14 cellular contexts compared by ENCODE assay signal in the genomic region with DNA sequence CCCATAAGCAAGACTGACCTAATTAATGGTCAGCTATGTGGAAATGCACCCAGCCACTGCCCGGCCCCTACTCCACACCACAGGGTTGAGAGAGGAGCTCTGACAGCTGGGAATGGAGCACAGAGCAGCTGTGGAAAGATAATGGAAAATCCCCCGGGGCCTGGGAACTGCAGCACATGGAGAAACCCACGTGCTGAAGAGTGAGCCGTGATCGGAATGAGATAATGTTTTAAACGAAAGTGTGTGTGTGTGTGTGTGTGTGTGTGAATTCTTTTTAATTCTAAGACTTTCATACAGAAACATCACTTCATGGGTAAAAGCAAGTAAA. TPM values are rescaled to one million over a fixed set of nuclear protein-coding genes. Genes with fewer than 3 reads are reported as not detected.
DNase-seq lines count a peak whose midpoint lies in the region; ATAC-seq, FAIRE-seq and TF ChIP-seq lines count a peak whose summit lies in the region.
"Had no signal": no experiment of that assay in that cellular context is flagged by ENCODE, and none has a peak within 500 bp of the region (broad histone marks: within the 10 kb centered on the region; RNA-seq: fewer than 3 reads in every experiment).

No MANE protein-coding gene starts in this region.

- TF ChIP-seq CTCF in HEK293 (tag by site-specific recombination; IDR thresholded peaks at IDR 0.05): no peak
- no peak for TF ChIP-seq CTCF in K562 (IDR thresholded peaks at IDR 0.05 in 2 of 3, conservative IDR thresholded peaks at IDR 0.05 in 1 of 3; ENCODE audit: insufficient read depth in 2 of 3, low read depth in 1 of 3, low read length in 3 of 3)
- no peak for TF ChIP-seq CTCF in CD8-positive, alpha-beta T cell (IDR thresholded peaks at IDR 0.05)
- TF ChIP-seq CTCF in omental fat pad (IDR thresholded peaks at IDR 0.05): no peak

- no peaks in the 10 kb centered on the region for H3K9me3 ChIP-seq in HEK293 (ENCODE audit: control insufficient read depth, insufficient read depth, low read depth, low read length)
- no peaks in the 10 kb centered on the region for H3K9me3 ChIP-seq in K562 (replicated peaks; ENCODE audit: control insufficient read depth, insufficient read depth, low read depth, low read length)
- no peaks in the 10 kb centered on the region for H3K9me3 ChIP-seq in CD8-positive, alpha-beta T cell (ENCODE audit: low read length)
- H3K9me3 ChIP-seq: spleen had no signal

- H3K36me3 ChIP-seq in HEK293 (ENCODE audit: control insufficient read depth in 2 of 2, insufficient read depth in 1 of 2, low read length in 2 of 2) (no peaks in the 10 kb centered on the region), K562 (ENCODE audit: control insufficient read depth, insufficient read depth, low read length) (no peaks in the 10 kb centered on the region)
- H3K36me3 ChIP-seq in CD8-positive, alpha-beta T cell (ENCODE audit: insufficient read depth, low read length): no peaks in the 10 kb centered on the region
- H3K36me3 ChIP-seq: spleen had no signal

- no peak overlapping the region for H3K27ac Mint-ChIP-seq in CD8-positive, alpha-beta T cell
- H3K27ac Mint-ChIP-seq: activated CD8-positive, alpha-beta T cell treated with anti-CD3 and anti-CD28 coated beads for 36 hours had no signal

- ATAC-seq in K562 (no peak), left ventricle myocardium superior (peak; percentile 72), omental fat pad (ENCODE audit: low FRiP score) (no peak)
- no peak for ATAC-seq in CD8-positive, alpha-beta T cell
- ATAC-seq: activated CD8-positive, alpha-beta T cell treated with anti-CD3 and anti-CD28 coated beads for 36 hours had no signal

- no peak overlapping the region for H3K4me3 Mint-ChIP-seq in CD8-positive, alpha-beta T cell
- H3K4me3 Mint-ChIP-seq: activated CD8-positive, alpha-beta T cell treated with anti-CD3 and anti-CD28 coated beads for 36 hours had no signal

- no peak overlapping the region for H3K9ac ChIP-seq in K562 (ENCODE audit: insufficient read depth in 1 of 2, low read depth in 2 of 2, low read length in 2 of 2)

- intact Hi-C loops in K562 (cut with micrococcal nuclease) (no loop called here), left ventricle myocardium superior (cut with micrococcal nuclease) (no loop called here)
- intact Hi-C loops in CD8-positive, alpha-beta T cell (cut with DNase I, micrococcal nuclease): no loop called here

- H3K4me1 ChIP-seq in HEK293 (ENCODE audit: control insufficient read depth, insufficient read depth, low read length) (0 out of 2 replicates have a peak, but pooled peaks cover 7% of the 10 kb centered on the region), K562 (replicated peaks in 1 of 2; ENCODE audit: control insufficient read depth in 2 of 2, insufficient read depth in 2 of 2, low read length in 2 of 2) (peaks cover 0 to 41% of the 10 kb centered on the region in 2 experiments; a peak in 2 of 5 replicates)
- no peaks in the 10 kb centered on the region for H3K4me1 ChIP-seq in CD8-positive, alpha-beta T cell (ENCODE audit: insufficient read depth, low read length)

- H3K27me3 ChIP-seq in K562 (ENCODE audit: control insufficient read depth in 2 of 2, insufficient read depth in 2 of 2, low read length in 2 of 2): peaks cover 42 to 76% of the 10 kb centered on the region in 2 experiments
- no peaks in the 10 kb centered on the region for H3K27me3 ChIP-seq in CD8-positive, alpha-beta T cell (ENCODE audit: insufficient read depth, low read length)

- CTCF ChIA-PET in HEK293 (lab: Yijun Ruan, JAX): interaction anchor here (0.6 to 7.5 kb wide), 6 partner anchors 14 to 185 kb away, joined by 3 to 35 read pairs (median 6); no protein-coding TSS in a partner anchor
- CTCF ChIA-PET in K562 (lab: Yijun Ruan, JAX; ENCODE audit: low intra/inter-chr PET ratio): no interaction called here
- CTCF ChIA-PET in CD8-positive, alpha-beta T cell (lab: Charles Lee): interaction anchor here (1.2 kb wide), 1 partner anchor 15 kb away, joined by 4 read pairs; no protein-coding TSS in a partner anchor

- TF ChIP-seq RAD21 in K562 (CRISPR knock-in tag; conservative IDR thresholded peaks at IDR 0.05 in 1 of 2, IDR thresholded peaks at IDR 0.05 in 1 of 2): no peak

- H3K27me3 Mint-ChIP-seq in CD8-positive, alpha-beta T cell (ENCODE audit: low read depth): no peaks in the 10 kb centered on the region
- H3K27me3 Mint-ChIP-seq: activated CD8-positive, alpha-beta T cell treated with anti-CD3 and anti-CD28 coated beads for 36 hours had no signal

- peak; percentile 73 for FAIRE-seq in K562 (lab: Jason Lieb, UNC)
- FAIRE-seq: HTR-8/SVneo had no signal

- no peaks in the 10 kb centered on the region for H3K4me1 Mint-ChIP-seq in CD8-positive, alpha-beta T cell (ENCODE audit: low read depth)

- H3K4me2 ChIP-seq in K562 (ENCODE audit: insufficient read depth, low read length): no peak overlapping the region

- peaks cover 16% of the 10 kb centered on the region for H4K20me1 ChIP-seq in K562 (replicated peaks; ENCODE audit: control insufficient read depth, insufficient read depth, low read length)

- 2% methylated on average over 6 of the region's 6 CpGs for WGBS in K562 (ENCODE audit: insufficient coverage, low coverage, missing lambda C conversion rate)

- H3K9me3 Mint-ChIP-seq in CD8-positive, alpha-beta T cell: no peaks in the 10 kb centered on the region
- H3K9me3 Mint-ChIP-seq: activated CD8-positive, alpha-beta T cell treated with anti-CD3 and anti-CD28 coated beads for 36 hours had no signal

- no TSS peak for BruUV-seq in K562 (replicated peaks; lab: Mats Ljungman, UMichigan)

- H2AFZ ChIP-seq in K562 (ENCODE audit: low read depth, low read length): no peak overlapping the region

- DNase-seq in K562 (ENCODE audit: extremely low read depth in 1 of 4, low spot score in 3 of 4) (no peak), left ventricle myocardium superior (peak; percentile 83), skeletal muscle cell (ENCODE audit: low read depth) (peak; percentile 17), caudate nucleus (lab: John Stamatoyannopoulos, UW) (no peak), omental fat pad (ENCODE audit: low spot score) (no peak)
- DNase-seq in CD8-positive, alpha-beta T cell: no peak
- DNase-seq in stimulated activated CD4-positive, alpha-beta T cell treated with anti-CD3 and anti-CD28 coated beads, Interleukin-2, amount 100 ng/mL, for 48 hours: no peak
- DNase-seq: activated CD8-positive, alpha-beta T cell treated with anti-CD3 and anti-CD28 coated beads for 36 hours; effector CD4-positive, alpha-beta T cell; GOT3; spleen; stimulated activated CD8-positive, alpha-beta memory T cell treated with anti-CD3 and anti-CD28 coated beads, Interleukin-4, amount 100 ng/mL, for 48 hours had no signal

- POLR2A ChIA-PET in HEK293 (lab: Yijun Ruan, JAX): interaction anchor here (1.0 to 1.4 kb wide), 2 partner anchors 15 to 16 kb away, joined by 3 read pairs; no protein-coding TSS in a partner anchor
- POLR2A ChIA-PET in K562 (lab: Yijun Ruan, JAX): interaction anchor here (0.6 to 2.0 kb wide), 6 partner anchors 11 to 130 kb away, joined by 3 to 9 read pairs (median 4); no protein-coding TSS in a partner anchor
- POLR2A ChIA-PET in CD8-positive, alpha-beta T cell (lab: Charles Lee): interaction anchor here (1.5 kb wide), 1 partner anchor 23 kb away, joined by 3 read pairs; no protein-coding TSS in a partner anchor

- H3K36me3 Mint-ChIP-seq in CD8-positive, alpha-beta T cell: no peaks in the 10 kb centered on the region

- no peaks in the 10 kb centered on the region for H3K79me2 ChIP-seq in K562 (ENCODE audit: control insufficient read depth, insufficient read depth, low read length)

- in situ Hi-C loops in K562 (cut with MboI): no loop called here

- H3K27ac ChIP-seq in HEK293 (ENCODE audit: extremely low read depth, low read depth, low read length) (no peak overlapping the region), K562 (ENCODE audit: extremely low read depth, low read depth, low read length) (no peak overlapping the region), caudate nucleus (ENCODE audit: low read depth, low read length) (no peak overlapping the region)
- no peak overlapping the region for H3K27ac ChIP-seq in CD8-positive, alpha-beta T cell (ENCODE audit: low read depth, low read length)

- H3K4me3 ChIP-seq in HEK293 (ENCODE audit: low read depth, low read length) (no peak overlapping the region), K562 (no peak overlapping the region), skeletal muscle cell (ENCODE audit: low read depth, low read length) (no peak overlapping the region)
- no peak overlapping the region for H3K4me3 ChIP-seq in CD8-positive, alpha-beta T cell (ENCODE audit: low read depth, low read length)
- H3K4me3 ChIP-seq: spleen had no signal

- no peaks in the 10 kb centered on the region for H3K9me1 ChIP-seq in K562 (ENCODE audit: control insufficient read depth, insufficient read depth, low read length)

- no peak for TF ChIP-seq POLR2A in K562 (conservative IDR thresholded peaks at IDR 0.05)

- no peak for TF ChIP-seq EP300 in K562 (IDR thresholded peaks at IDR 0.05; ENCODE audit: low read length)

TF ChIP-seq in HEK293, 187 proteins besides CTCF, POLR2A, EP300 and RAD21 (continues in another document):
- no peak for TF ChIP-seq ZNF677 (tag by site-specific recombination; IDR thresholded peaks at IDR 0.05)

TF ChIP-seq in K562, 482 proteins besides CTCF, POLR2A, EP300 and RAD21 (continues in another document):
- TF ChIP-seq BHLHE40 (IDR thresholded peaks at IDR 0.05; ENCODE audit: low read length): peak; percentile 11; the same call in 1 of the 2 replicates

RNA-seq across cellular contexts. Expression of a gene that starts 13.1 kb away (rescaled TPM):
- 13.6 and 46.2 TPM in 2 replicates for total RNA-seq in K562 (2011; cell fraction: chromatin; rRNA removed; ENCODE audit: low replicate concordance)
- total RNA-seq in K562 (2011; cell fraction: nucleolus; rRNA removed): 15.9 and 26.2 TPM in 2 replicates
- total RNA-seq in K562 (2011; cell fraction: nucleoplasm; rRNA removed): 8.9 and 10.9 TPM in 2 replicates
- total RNA-seq in K562 (2014; rRNA removed) (1.1 and 1.3 TPM in 2 replicates), K562 (2014; rRNA removed; fragmentation: Illumina TruSeq; extraction: Trizol) (0.11 and 0.22 TPM in 2 replicates), K562 (2015; rRNA removed; fragmentation: Illumina TruSeq; extraction: Trizol) (0.51 and 0.53 TPM in 2 replicates), K562 (2021) (1.8 and 1.9 TPM in 2 replicates), left ventricle myocardium superior (230 TPM), omental fat pad (10 to 100 TPM; 17.2 to 39.0 (median 27.5) TPM)
- polyA plus RNA-seq in K562 (2011; rRNA removed) (3.1 and 15.7 TPM in 2 replicates), K562 (2014; fragmentation: Illumina TruSeq; extraction: Trizol) (0.56 and 0.83 TPM in 2 replicates), K562 (2014; fragmentation: Nextera tagmentation; extraction: Ambion mirVana) (under 1 TPM; 0.01 to 0.04 TPM), K562 (2014; rRNA removed) (0.73 and 1.0 TPM in 2 replicates)
- 5.3 and 11.3 TPM in 2 replicates for polyA plus RNA-seq in K562 (2011; cell fraction: cytosol; rRNA removed)
- 55.8 and 115 TPM in 2 replicates for polyA plus RNA-seq in K562 (2011; cell fraction: nucleus; rRNA removed)
- polyA plus RNA-seq in K562 (2012): 1.2 and 3.8 TPM in 2 replicates
- 2.5 and 9.1 TPM in 2 replicates for polyA minus RNA-seq in K562 (2011; rRNA and poly(A)+ RNA removed)
- 5.9 and 21.7 TPM in 2 replicates for polyA minus RNA-seq in K562 (2011; cell fraction: cytosol; rRNA and poly(A)+ RNA removed)
- 13.1 and 36.8 TPM in 2 replicates for polyA minus RNA-seq in K562 (2011; cell fraction: nucleus; rRNA and poly(A)+ RNA removed)
- 10 to 100 TPM; 49.0 to 54.2 TPM for total RNA-seq in CD8-positive, alpha-beta T cell

Comparison
In these comparisons a context has a peak if more than half of its experiments do, and no peak if none do; other contexts are left out.
1. DNase-seq: peak in left ventricle myocardium superior (single experiment) and skeletal muscle cell (single experiment); none in K562 (0 of 4), caudate nucleus (0 of 61), CD8-positive, alpha-beta T cell (0 of 7), stimulated activated CD4-positive, alpha-beta T cell treated with anti-CD3 and anti-CD28 coated beads, Interleukin-2, amount 100 ng/mL, for 48 hours (0 of 2) and omental fat pad (single experiment).